In genomic region chr2:126874961-126875360, GRCh38 we compare ENCODE assay signal across 36 cellular contexts. TPM values are rescaled to one million over a fixed set of nuclear protein-coding genes. Genes with fewer than 3 reads are reported as not detected.
"Had no signal": no experiment of that assay in that cellular context is flagged by ENCODE, and none has a peak within 500 bp of the region (broad histone marks: within the 10 kb centered on the region; RNA-seq: fewer than 3 reads in every experiment).

No MANE protein-coding gene starts in this region.

- H3K4me3 ChIP-seq: MG63, SJSA1 had no signal

- H3K4me1 ChIP-seq: SJSA1 had no signal

- H3K27me3 Mint-ChIP-seq: activated B cell treated with CpG ODN at 0.5 μM for 24 hours; activated CD4-positive, alpha-beta memory T cell treated with anti-CD3 and anti-CD28 coated beads for 36 hours; activated CD8-positive, alpha-beta memory T cell treated with anti-CD3 and anti-CD28 coated beads, Interleukin-2, amount 10 ng/mL, durations not matched to agents 7 days and 5 days; activated naive CD8-positive, alpha-beta T cell treated with anti-CD3 and anti-CD28 coated beads for 36 hours; activated T-helper 17 cell treated with anti-CD3 and anti-CD28 coated beads, Interleukin-2, amount 50 U/mL, for 72 hours; central memory CD8-positive, alpha-beta T cell had no signal

- ATAC-seq: activated CD8-positive, alpha-beta memory T cell treated with anti-CD3 and anti-CD28 coated beads, Interleukin-2, amount 10 ng/mL, durations not matched to agents 7 days and 5 days; activated T-cell treated with anti-CD3 and anti-CD28 coated beads, Interleukin-2, amount 50 U/mL, for 72 hours; activated T-helper 17 cell treated with anti-CD3 and anti-CD28 coated beads, Interleukin-2, amount 50 U/mL, for 72 hours; Panc1 had no signal

- H3K27ac ChIP-seq: brain microvascular endothelial cell, SJSA1, VCaP had no signal

- H3K4me3 Mint-ChIP-seq: activated B cell treated with CpG ODN at 0.5 μM for 24 hours; activated CD4-positive, alpha-beta memory T cell treated with anti-CD3 and anti-CD28 coated beads for 36 hours; activated CD8-positive, alpha-beta memory T cell treated with anti-CD3 and anti-CD28 coated beads, Interleukin-2, amount 10 ng/mL, durations not matched to agents 7 days and 5 days; activated naive CD8-positive, alpha-beta T cell treated with anti-CD3 and anti-CD28 coated beads for 36 hours; activated T-cell treated with anti-CD3 and anti-CD28 coated beads, Interleukin-2, amount 50 U/mL, for 72 hours; activated T-helper 17 cell treated with anti-CD3 and anti-CD28 coated beads, Interleukin-2, amount 50 U/mL, for 72 hours; central memory CD8-positive, alpha-beta T cell had no signal

- H3K9me3 ChIP-seq: MG63, SJSA1, SK-N-SH had no signal

- H3K36me3 ChIP-seq: brain microvascular endothelial cell, MG63, SJSA1 had no signal

- H3K27ac Mint-ChIP-seq: activated B cell treated with CpG ODN at 0.5 μM for 24 hours; activated CD4-positive, alpha-beta memory T cell treated with anti-CD3 and anti-CD28 coated beads for 36 hours; activated CD8-positive, alpha-beta memory T cell treated with anti-CD3 and anti-CD28 coated beads, Interleukin-2, amount 10 ng/mL, durations not matched to agents 7 days and 5 days; activated naive CD8-positive, alpha-beta T cell treated with anti-CD3 and anti-CD28 coated beads for 36 hours; activated T-cell treated with anti-CD3 and anti-CD28 coated beads, Interleukin-2, amount 50 U/mL, for 72 hours; activated T-helper 17 cell treated with anti-CD3 and anti-CD28 coated beads, Interleukin-2, amount 50 U/mL, for 72 hours had no signal

- DNase-seq: activated B cell treated with CpG ODN at 0.5 μM for 24 hours; activated CD4-positive, alpha-beta memory T cell treated with anti-CD3 and anti-CD28 coated beads for 36 hours; activated CD4-positive, alpha-beta T cell treated with anti-CD3 and anti-CD28 coated beads for 4 hours; activated CD4-positive, alpha-beta T cell treated with anti-CD3 and anti-CD28 coated beads, Interleukin-2, amount 50 U/mL, for 1 hour; activated CD4-positive, CD25-positive, alpha-beta regulatory T cell treated with anti-CD3 and anti-CD28 coated beads, Interleukin-2, amount 50 U/mL, for 72 hours; activated CD8-positive, alpha-beta memory T cell treated with anti-CD3 and anti-CD28 coated beads, Interleukin-2, amount 10 ng/mL, durations not matched to agents 7 days and 5 days; activated effector memory CD4-positive, alpha-beta T cell treated with anti-CD3 and anti-CD28 coated beads, Interleukin-2, amount 50 U/mL, for 16 hours; activated naive CD4-positive, alpha-beta T cell; activated naive CD4-positive, alpha-beta T cell treated with anti-CD3 and anti-CD28 coated beads, Interleukin-2, amount 50 U/mL, for 16 hours; activated naive CD8-positive, alpha-beta T cell treated with anti-CD3 and anti-CD28 coated beads for 36 hours; activated T-cell treated with anti-CD3 and anti-CD28 coated beads, Interleukin-2, amount 50 U/mL, for 1 hour; activated T-cell treated with anti-CD3 and anti-CD28 coated beads, Interleukin-2, amount 50 U/mL, for 72 hours; amniotic stem cell; aorta; brain microvascular endothelial cell; Karpas-422; MG63; NCI-H1048; NCI-H1436 treated with DMSO at 0.1 percent for 48 hours; NCI-H1694 treated with DMSO at 0.1 percent for 48 hours; NCI-H2029; NCI-H345; NCI-H524 treated with DMSO at 0.1 percent for 48 hours; RPMI8226; SHP77 treated with DMSO at 0.1 percent for 48 hours; SK-N-SH; T-helper 1 cell; T-helper 2 cell; T-helper 9 cell had no signal

- H3K27me3 ChIP-seq: brain microvascular endothelial cell, SJSA1 had no signal

- H3K9ac ChIP-seq: SK-N-SH had no signal

- H3K4me1 Mint-ChIP-seq: activated B cell treated with CpG ODN at 0.5 μM for 24 hours; activated CD8-positive, alpha-beta memory T cell treated with anti-CD3 and anti-CD28 coated beads, Interleukin-2, amount 10 ng/mL, durations not matched to agents 7 days and 5 days; activated naive CD8-positive, alpha-beta T cell treated with anti-CD3 and anti-CD28 coated beads for 36 hours; activated T-helper 17 cell treated with anti-CD3 and anti-CD28 coated beads, Interleukin-2, amount 50 U/mL, for 72 hours; central memory CD8-positive, alpha-beta T cell had no signal

- H3K36me3 Mint-ChIP-seq: activated CD4-positive, alpha-beta memory T cell treated with anti-CD3 and anti-CD28 coated beads for 36 hours; activated CD8-positive, alpha-beta memory T cell treated with anti-CD3 and anti-CD28 coated beads, Interleukin-2, amount 10 ng/mL, durations not matched to agents 7 days and 5 days; activated naive CD8-positive, alpha-beta T cell treated with anti-CD3 and anti-CD28 coated beads for 36 hours had no signal

RNA-seq across cellular contexts. Expression of gene TEX51, which starts 23.7 kb away (rescaled TPM):
- total RNA-seq: activated B cell treated with CpG ODN at 0.5 μM for 24 hours; activated CD4-positive, alpha-beta memory T cell treated with anti-CD3 and anti-CD28 coated beads for 36 hours; activated CD8-positive, alpha-beta memory T cell treated with anti-CD3 and anti-CD28 coated beads, Interleukin-2, amount 10 ng/mL, durations not matched to agents 7 days and 5 days; activated naive CD8-positive, alpha-beta T cell treated with anti-CD3 and anti-CD28 coated beads for 36 hours; activated T-cell treated with anti-CD3 and anti-CD28 coated beads, Interleukin-2, amount 50 U/mL, for 72 hours; activated T-helper 17 cell treated with anti-CD3 and anti-CD28 coated beads, Interleukin-2, amount 50 U/mL, for 72 hours; aorta; chondrocyte; NCI-H460; SJSA1 had no signal
- polyA plus RNA-seq: aorta, SK-N-SH had no signal
